17 cellular contexts compared by ENCODE assay signal in genomic region chr20:61430228-61430624, GRCh38.
"Had no signal": no experiment of that assay in that cellular context is flagged by ENCODE, and none has a peak within 500 bp of the region (broad histone marks: within the 10 kb centered on the region; RNA-seq: fewer than 3 reads in every experiment).

No MANE protein-coding gene starts in this region.

- H3K4me3 ChIP-seq: colonic mucosa, hepatocyte had no signal

- H3K27ac ChIP-seq: brain microvascular endothelial cell, colonic mucosa, foreskin keratinocyte, hepatocyte had no signal

- ATAC-seq: activated CD4-positive, CD25-positive, alpha-beta regulatory T cell treated with anti-CD3 and anti-CD28 coated beads, Interleukin-2, amount 50 U/mL, for 24 hours; activated T-cell treated with anti-CD3 and anti-CD28 coated beads, Interleukin-2, amount 50 U/mL, for 72 hours; foreskin keratinocyte; left lobe of liver had no signal

- H3K4me1 ChIP-seq: colonic mucosa had no signal

- H3K36me3 ChIP-seq: brain microvascular endothelial cell, colonic mucosa had no signal

- H3K4me1 Mint-ChIP-seq: central memory CD8-positive, alpha-beta T cell had no signal

- H3K4me3 Mint-ChIP-seq: activated T-cell treated with anti-CD3 and anti-CD28 coated beads, Interleukin-2, amount 50 U/mL, for 72 hours; central memory CD8-positive, alpha-beta T cell; nephron had no signal

- H3K27me3 ChIP-seq: brain microvascular endothelial cell, colonic mucosa, foreskin keratinocyte had no signal

- H2AFZ ChIP-seq: hepatocyte had no signal

- H3K9me3 ChIP-seq: colonic mucosa had no signal

- DNase-seq: activated naive CD4-positive, alpha-beta T cell treated with anti-CD3 and anti-CD28 coated beads, Interleukin-2, amount 50 U/mL, for 16 hours; activated T-cell treated with anti-CD3 and anti-CD28 coated beads, Interleukin-2, amount 50 U/mL, for 72 hours; aorta; brain microvascular endothelial cell; colonic mucosa; foreskin keratinocyte; midbrain; occipital lobe; retina; stimulated activated CD8-positive, alpha-beta memory T cell treated with anti-CD3 and anti-CD28 coated beads, Interleukin-4, amount 100 ng/mL, for 48 hours; stimulated activated naive CD4-positive, alpha-beta T cell; T1000 had no signal

- H3K9me3 Mint-ChIP-seq: activated T-cell treated with anti-CD3 and anti-CD28 coated beads, Interleukin-2, amount 50 U/mL, for 72 hours; central memory CD8-positive, alpha-beta T cell; nephron had no signal

- H3K27ac Mint-ChIP-seq: activated T-cell treated with anti-CD3 and anti-CD28 coated beads, Interleukin-2, amount 50 U/mL, for 72 hours; nephron had no signal

- H3K4me2 ChIP-seq: hepatocyte had no signal
